Comparison of ENCODE assay signal across 33 cellular contexts in the genomic region with DNA sequence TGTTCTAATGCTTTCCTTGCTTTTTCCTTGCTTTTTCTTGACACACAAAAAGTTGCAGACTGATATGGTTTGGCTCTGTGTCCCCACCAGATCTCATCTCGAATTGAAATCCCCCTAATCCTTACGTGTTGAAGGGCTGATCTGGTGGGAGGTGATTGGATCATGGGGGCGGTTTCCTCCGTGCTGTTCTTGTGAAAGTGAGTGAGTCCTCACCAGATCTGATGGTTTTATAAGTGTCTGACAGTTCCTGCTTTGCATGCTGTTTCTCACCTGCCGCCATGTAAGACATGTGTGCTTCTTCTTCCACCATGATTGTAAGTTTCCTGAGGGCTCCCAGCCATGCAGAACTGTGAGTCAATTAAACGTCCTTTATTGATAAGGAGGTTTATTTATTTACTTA. TPM values are rescaled to one million over a fixed set of nuclear protein-coding genes. Genes with fewer than 3 reads are reported as not detected.
"Had no signal": no experiment of that assay in that cellular context is flagged by ENCODE, and none has a peak within 500 bp of the region (broad histone marks: within the 10 kb centered on the region; RNA-seq: fewer than 3 reads in every experiment).

No MANE protein-coding gene starts in this region.

- DNase-seq: activated CD4-positive, alpha-beta memory T cell treated with anti-CD3 and anti-CD28 coated beads, Interleukin-2, amount 10 ng/mL, durations not matched to agents 7 days and 5 days; activated CD4-positive, alpha-beta T cell treated with anti-CD3 and anti-CD28 coated beads for 1 hour; activated CD4-positive, alpha-beta T cell treated with anti-CD3 and anti-CD28 coated beads for 4 hours; activated CD4-positive, alpha-beta T cell treated with anti-CD3 and anti-CD28 coated beads, Interleukin-2, amount 10 ng/mL, durations not matched to agents 7 days and 5 days; activated CD4-positive, alpha-beta T cell treated with anti-CD3 and anti-CD28 coated beads, Interleukin-2, amount 50 U/mL, for 4 hours; activated CD8-positive, alpha-beta memory T cell treated with anti-CD3 and anti-CD28 coated beads, Interleukin-2, amount 50 U/mL, for 48 hours; activated effector memory CD4-positive, alpha-beta T cell treated with Interleukin-2 at 50 U/mL for 16 hours; activated gamma-delta T cell treated with Interleukin-2 at 50 U/mL for 16 hours; activated naive CD4-positive, alpha-beta T cell treated with anti-CD3 and anti-CD28 coated beads for 36 hours; activated naive CD8-positive, alpha-beta T cell treated with anti-CD3 and anti-CD28 coated beads, Interleukin-2, amount 10 ng/mL, durations not matched to agents 7 days and 5 days; activated T-cell treated with anti-CD3 and anti-CD28 coated beads for 4 hours; activated T-cell treated with anti-CD3 and anti-CD28 coated beads, Interleukin-2, amount 50 U/mL, for 24 hours; central memory CD4-positive, alpha-beta T cell; cortex of kidney; dermis blood vessel endothelial cell; effector CD4-positive, alpha-beta T cell; effector memory CD8-positive, alpha-beta T cell; erythroblast; foreskin keratinocyte; gastrocnemius medialis; glutamatergic neuron; heart left ventricle; T-helper 1 cell; T-helper 2 cell had no signal

- H3K4me3 ChIP-seq: ascending aorta, breast epithelium, cardiac muscle cell, esophagus muscularis mucosa, gastrocnemius medialis, heart left ventricle had no signal

- H3K36me3 ChIP-seq: ascending aorta, breast epithelium, cardiac muscle cell, esophagus muscularis mucosa, gastrocnemius medialis, heart left ventricle had no signal

- FAIRE-seq: colon had no signal

- H3K9me3 ChIP-seq: ascending aorta, breast epithelium, esophagus muscularis mucosa, gastrocnemius medialis had no signal

- H3K4me3 Mint-ChIP-seq: activated CD4-positive, alpha-beta memory T cell treated with anti-CD3 and anti-CD28 coated beads, Interleukin-2, amount 10 ng/mL, durations not matched to agents 7 days and 5 days; activated CD4-positive, alpha-beta T cell treated with anti-CD3 and anti-CD28 coated beads, Interleukin-2, amount 10 ng/mL, durations not matched to agents 7 days and 5 days; activated naive CD4-positive, alpha-beta T cell treated with anti-CD3 and anti-CD28 coated beads for 36 hours; activated naive CD8-positive, alpha-beta T cell treated with anti-CD3 and anti-CD28 coated beads, Interleukin-2, amount 10 ng/mL, durations not matched to agents 7 days and 5 days; activated T-cell treated with anti-CD3 and anti-CD28 coated beads, Interleukin-2, amount 50 U/mL, for 24 hours; activated T-helper 17 cell treated with anti-CD3 and anti-CD28 coated beads, Interleukin-2, amount 50 U/mL, for 72 hours; brain; effector memory CD8-positive, alpha-beta T cell; WTC11 had no signal

- H3K27ac ChIP-seq: ascending aorta, breast epithelium, cardiac muscle cell, esophagus muscularis mucosa, foreskin keratinocyte, gastrocnemius medialis, heart left ventricle had no signal

- ATAC-seq: activated naive CD4-positive, alpha-beta T cell treated with anti-CD3 and anti-CD28 coated beads, Interleukin-2, amount 50 U/mL, for 72 hours; activated T-helper 17 cell treated with anti-CD3 and anti-CD28 coated beads, Interleukin-2, amount 50 U/mL, for 72 hours; effector memory CD8-positive, alpha-beta T cell; foreskin keratinocyte; gastrocnemius medialis; heart left ventricle had no signal

- H3K27me3 Mint-ChIP-seq: brain had no signal

- H3K4me1 Mint-ChIP-seq: activated CD4-positive, alpha-beta memory T cell treated with anti-CD3 and anti-CD28 coated beads, Interleukin-2, amount 10 ng/mL, durations not matched to agents 7 days and 5 days; activated CD4-positive, alpha-beta T cell treated with anti-CD3 and anti-CD28 coated beads, Interleukin-2, amount 10 ng/mL, durations not matched to agents 7 days and 5 days; activated naive CD8-positive, alpha-beta T cell treated with anti-CD3 and anti-CD28 coated beads, Interleukin-2, amount 10 ng/mL, durations not matched to agents 7 days and 5 days; activated T-helper 17 cell treated with anti-CD3 and anti-CD28 coated beads, Interleukin-2, amount 50 U/mL, for 72 hours; brain had no signal

- H3K27me3 ChIP-seq: ascending aorta, breast epithelium, cardiac muscle cell, esophagus muscularis mucosa, foreskin keratinocyte, gastrocnemius medialis, heart left ventricle had no signal

- H3K4me1 ChIP-seq: ascending aorta, breast epithelium, esophagus muscularis mucosa, foreskin keratinocyte, gastrocnemius medialis, heart left ventricle had no signal

- H3K9me3 Mint-ChIP-seq: activated CD4-positive, alpha-beta memory T cell treated with anti-CD3 and anti-CD28 coated beads, Interleukin-2, amount 10 ng/mL, durations not matched to agents 7 days and 5 days; activated CD4-positive, alpha-beta T cell treated with anti-CD3 and anti-CD28 coated beads, Interleukin-2, amount 10 ng/mL, durations not matched to agents 7 days and 5 days; activated naive CD4-positive, alpha-beta T cell treated with anti-CD3 and anti-CD28 coated beads, Interleukin-2, amount 50 U/mL, for 72 hours; activated naive CD8-positive, alpha-beta T cell treated with anti-CD3 and anti-CD28 coated beads, Interleukin-2, amount 10 ng/mL, durations not matched to agents 7 days and 5 days; activated T-cell treated with anti-CD3 and anti-CD28 coated beads, Interleukin-2, amount 50 U/mL, for 24 hours; activated T-helper 17 cell treated with anti-CD3 and anti-CD28 coated beads, Interleukin-2, amount 50 U/mL, for 72 hours; effector memory CD8-positive, alpha-beta T cell; WTC11 had no signal

- H3K36me3 Mint-ChIP-seq: activated naive CD8-positive, alpha-beta T cell treated with anti-CD3 and anti-CD28 coated beads, Interleukin-2, amount 10 ng/mL, durations not matched to agents 7 days and 5 days; brain; WTC11 had no signal

- H3K27ac Mint-ChIP-seq: activated CD4-positive, alpha-beta memory T cell treated with anti-CD3 and anti-CD28 coated beads, Interleukin-2, amount 10 ng/mL, durations not matched to agents 7 days and 5 days; activated CD4-positive, alpha-beta T cell treated with anti-CD3 and anti-CD28 coated beads, Interleukin-2, amount 10 ng/mL, durations not matched to agents 7 days and 5 days; activated naive CD4-positive, alpha-beta T cell treated with anti-CD3 and anti-CD28 coated beads for 36 hours; activated naive CD4-positive, alpha-beta T cell treated with anti-CD3 and anti-CD28 coated beads, Interleukin-2, amount 50 U/mL, for 72 hours; activated naive CD8-positive, alpha-beta T cell treated with anti-CD3 and anti-CD28 coated beads, Interleukin-2, amount 10 ng/mL, durations not matched to agents 7 days and 5 days; activated T-cell treated with anti-CD3 and anti-CD28 coated beads, Interleukin-2, amount 50 U/mL, for 24 hours; activated T-helper 17 cell treated with anti-CD3 and anti-CD28 coated beads, Interleukin-2, amount 50 U/mL, for 72 hours; brain; effector memory CD8-positive, alpha-beta T cell; WTC11 had no signal

RNA-seq across cellular contexts. Expression of a gene that starts 11.3 kb away (rescaled TPM):
- total RNA-seq: activated CD4-positive, alpha-beta memory T cell treated with anti-CD3 and anti-CD28 coated beads, Interleukin-2, amount 10 ng/mL, durations not matched to agents 7 days and 5 days; activated CD4-positive, alpha-beta T cell treated with anti-CD3 and anti-CD28 coated beads, Interleukin-2, amount 10 ng/mL, durations not matched to agents 7 days and 5 days; activated naive CD4-positive, alpha-beta T cell treated with anti-CD3 and anti-CD28 coated beads for 36 hours; activated naive CD4-positive, alpha-beta T cell treated with anti-CD3 and anti-CD28 coated beads, Interleukin-2, amount 50 U/mL, for 72 hours; activated naive CD8-positive, alpha-beta T cell treated with anti-CD3 and anti-CD28 coated beads, Interleukin-2, amount 10 ng/mL, durations not matched to agents 7 days and 5 days; activated T-helper 17 cell treated with anti-CD3 and anti-CD28 coated beads, Interleukin-2, amount 50 U/mL, for 72 hours; ascending aorta; dermis blood vessel endothelial cell had no signal
